In genomic region chr10:72567421-72567820, GRCh38 we compare ENCODE assay signal across 11 cellular contexts. TPM values are rescaled to one million over a fixed set of nuclear protein-coding genes. Genes with fewer than 3 reads are reported as not detected.
DNase-seq lines count a peak whose midpoint lies in the region; ATAC-seq, FAIRE-seq and TF ChIP-seq lines count a peak whose summit lies in the region.
"Had no signal": no experiment of that assay in that cellular context is flagged by ENCODE, and none has a peak within 500 bp of the region (broad histone marks: within the 10 kb centered on the region; RNA-seq: fewer than 3 reads in every experiment).

No MANE protein-coding gene starts in this region.

- H3K4me2 ChIP-seq in keratinocyte (ENCODE audit: control insufficient read depth, extremely low read depth, insufficient read depth, low read depth, low read length) = no peak overlapping the region

- H3K36me3 ChIP-seq in keratinocyte (ENCODE audit: control insufficient read depth in 2 of 2, extremely low read depth in 1 of 2, insufficient read depth in 2 of 2, low read length in 2 of 2) = peaks cover 0 to 5% of the 10 kb centered on the region in 2 experiments

- peak; percentile 71 for FAIRE-seq in keratinocyte (lab: Jason Lieb, UNC)

- H4K20me1 ChIP-seq in keratinocyte (ENCODE audit: control insufficient read depth, extremely low read depth, insufficient read depth, low read length) = no peaks in the 10 kb centered on the region

- DNase-seq in A172 (ENCODE audit: low spot score) (peak; percentile 95), HPDE6-E6E7 (ENCODE audit: extremely low spot score) (peak; percentile 41), astrocyte of the spinal cord (ENCODE audit: low read depth, low spot score) (peak; percentile 43), keratinocyte (ENCODE audit: low read depth, low spot score) (no peak), NCI-H446 treated with DMSO at 0.1 percent for 48 hours (lab: John Stamatoyannopoulos, UW) (no peak)
- DNase-seq in activated CD4-positive, alpha-beta T cell treated with anti-CD3 and anti-CD28 coated beads for 4 hours = no peak
- no peak for DNase-seq in stimulated activated CD4-positive, alpha-beta T cell treated with anti-CD3 and anti-CD28 coated beads, Interleukin-1b, Interleukin-23, amount 100 ng/mL, for 48 hours
- DNase-seq: naive thymus-derived CD4-positive, alpha-beta T cell; stimulated activated CD4-positive, alpha-beta T cell treated with anti-CD3 and anti-CD28 coated beads, Interleukin-2, amount 100 ng/mL, for 48 hours had no signal

- no peak for ATAC-seq in GM18868 (IDR thresholded peaks at IDR 0.05; ENCODE audit: unreplicated experiment)
- ATAC-seq: naive thymus-derived CD4-positive, alpha-beta T cell had no signal

- no peak overlapping the region for H2AFZ ChIP-seq in keratinocyte (ENCODE audit: control insufficient read depth, low read length)

- H3K9me3 ChIP-seq in keratinocyte (ENCODE audit: control insufficient read depth, low read depth, low read length) = no peaks in the 10 kb centered on the region

- TF ChIP-seq CTCF in astrocyte of the spinal cord (IDR thresholded peaks at IDR 0.05; ENCODE audit: low read depth, low read length) = no peak
- TF ChIP-seq CTCF in keratinocyte (optimal IDR thresholded peaks at IDR 0.05 in 1 of 3, IDR thresholded peaks at IDR 0.05 in 1 of 3, conservative IDR thresholded peaks at IDR 0.05 in 1 of 3; ENCODE audit: extremely low read depth in 1 of 3, insufficient read depth in 2 of 3, low read length in 3 of 3) = no peak

- no peak overlapping the region for H3K27ac ChIP-seq in keratinocyte (ENCODE audit: control insufficient read depth, insufficient read depth, low read length)
- H3K27ac ChIP-seq: SK-N-MC had no signal

- no peaks in the 10 kb centered on the region for H3K79me2 ChIP-seq in keratinocyte (ENCODE audit: control insufficient read depth, insufficient read depth, low read length)

- H3K27me3 ChIP-seq in keratinocyte (ENCODE audit: control insufficient read depth, extremely low read depth, insufficient read depth, low read length) = no peaks in the 10 kb centered on the region

- H3K9me1 ChIP-seq in keratinocyte (ENCODE audit: control insufficient read depth, extremely low read depth, insufficient read depth, low read length) = no peaks in the 10 kb centered on the region

- H3K9ac ChIP-seq in keratinocyte (ENCODE audit: control insufficient read depth, extremely low read depth, insufficient read depth, low read length) = no peak overlapping the region

- dilution Hi-C loops in keratinocyte (cut with MboI; ENCODE audit: extremely low pct_ligation_motif_present, low sequenced_read_pairs) = no loop called here

- no peak overlapping the region for H3K4me3 ChIP-seq in astrocyte of the spinal cord (ENCODE audit: low read depth, low read length)
- H3K4me3 ChIP-seq in keratinocyte (ENCODE audit: control insufficient read depth in 2 of 3, extremely low read depth in 1 of 3, insufficient read depth in 2 of 3, low read depth in 1 of 3, low read length in 3 of 3) = no peak overlapping the region
- H3K4me3 ChIP-seq: SK-N-MC had no signal

- H3K4me1 ChIP-seq in keratinocyte (ENCODE audit: control insufficient read depth, extremely low read depth, insufficient read depth, low read length) = peaks cover 6% of the 10 kb centered on the region

- in situ Hi-C loops in astrocyte of the spinal cord (cut with HindIII; ENCODE audit: low sequenced_read_pairs) = no loop called here

RNA-seq across cellular contexts. Expression of gene MICU1, which starts 58.5 kb away (rescaled TPM):
- 76.0 and 85.2 TPM in 2 replicates for total RNA-seq in A172 (2014; rRNA removed; shearing (Covaris generic))
- 14.8 to 27.5 TPM (median 19.4 TPM) in 3 replicates for polyA plus RNA-seq in keratinocyte
- 84.6 TPM for polyA plus RNA-seq in keratinocyte (2011; ENCODE audit: low read depth)
- polyA plus RNA-seq in keratinocyte (2011; cell fraction: cytosol; rRNA removed) = 16.5 and 21.2 TPM in 2 replicates
- 19.9 and 22.0 TPM in 2 replicates for polyA plus RNA-seq in keratinocyte (2011; cell fraction: nucleus; rRNA removed)
- polyA plus RNA-seq in keratinocyte (2012; ENCODE audit: low replicate concordance) = 23.5 and 34.1 TPM in 2 replicates
- 10.6 to 16.0 TPM (median 15.9 TPM) in 3 replicates for polyA minus RNA-seq in keratinocyte
- 5.8 TPM for polyA minus RNA-seq in keratinocyte (2011; cell fraction: cytosol; rRNA and poly(A)+ RNA removed)
- polyA minus RNA-seq in keratinocyte (2011; cell fraction: nucleus; rRNA and poly(A)+ RNA removed) = 7.8 and 14.9 TPM in 2 replicates

Comparison
In these comparisons a context has a peak if more than half of its experiments do, and no peak if none do; other contexts are left out.
1. DNase-seq: peak in A172 (single experiment), HPDE6-E6E7 (single experiment) and astrocyte of the spinal cord (single experiment); none in keratinocyte (single experiment), activated CD4-positive, alpha-beta T cell treated with anti-CD3 and anti-CD28 coated beads for 4 hours (0 of 2), stimulated activated CD4-positive, alpha-beta T cell treated with anti-CD3 and anti-CD28 coated beads, Interleukin-1b, Interleukin-23, amount 100 ng/mL, for 48 hours (single experiment) and NCI-H446 treated with DMSO at 0.1 percent for 48 hours (single experiment).